Comparison of ENCODE assay signal across 1 cellular context in genomic region chr5:76765249-76765648, GRCh38.
TF ChIP-seq lines count a peak whose summit lies in the region.

No MANE protein-coding gene starts in this region.

TF ChIP-seq in IMR-90, 13 proteins besides CTCF, POLR2A, EP300 and RAD21:
- TF ChIP-seq MXI1 (IDR thresholded peaks at IDR 0.05; ENCODE audit: borderline replicate concordance, low read depth, low read length) (no peak), FOS (IDR thresholded peaks at IDR 0.05; ENCODE audit: low read depth, low read length) (no peak), RFX5 (IDR thresholded peaks at IDR 0.05; ENCODE audit: low read depth, low read length) (no peak)
